ENCODE assay signal across 13 cellular contexts in genomic region chr9:104775574-104775936, GRCh38. TPM values are rescaled to one million over a fixed set of nuclear protein-coding genes. Genes with fewer than 3 reads are reported as not detected.
DNase-seq lines count a peak whose midpoint lies in the region; ATAC-seq and TF ChIP-seq lines count a peak whose summit lies in the region.
"Had no signal": no experiment of that assay in that cellular context is flagged by ENCODE, and none has a peak within 500 bp of the region (broad histone marks: within the 10 kb centered on the region; RNA-seq: fewer than 3 reads in every experiment).

No MANE protein-coding gene starts in this region.

- peaks cover 37% of the 10 kb centered on the region for H3K4me1 Mint-ChIP-seq in activated B cell treated with CpG ODN at 0.5 μM for 24 hours
- H3K4me1 Mint-ChIP-seq in CD8-positive, alpha-beta memory T cell = no peaks in the 10 kb centered on the region
- H3K4me1 Mint-ChIP-seq in T-helper 2 cell treated with Interferon-gamma antibody and Interleukin-4, amounts not matched to agents 5 μg/mL and 100 μg/mL, for 36 hours (ENCODE audit: low read depth) = no peaks in the 10 kb centered on the region

- H3K27ac Mint-ChIP-seq in activated B cell treated with CpG ODN at 0.5 μM for 24 hours = no peak overlapping the region
- no peak overlapping the region for H3K27ac Mint-ChIP-seq in CD8-positive, alpha-beta memory T cell
- no peak overlapping the region for H3K27ac Mint-ChIP-seq in T-helper 2 cell treated with Interferon-gamma antibody and Interleukin-4, amounts not matched to agents 5 μg/mL and 100 μg/mL, for 36 hours

- no peaks in the 10 kb centered on the region for H3K27me3 Mint-ChIP-seq in activated B cell treated with CpG ODN at 0.5 μM for 24 hours
- peaks cover 0 to 2% of the 10 kb centered on the region in 2 donors for H3K27me3 Mint-ChIP-seq in CD8-positive, alpha-beta memory T cell
- H3K27me3 Mint-ChIP-seq in T-helper 2 cell treated with Interferon-gamma antibody and Interleukin-4, amounts not matched to agents 5 μg/mL and 100 μg/mL, for 36 hours (ENCODE audit: low read depth) = peaks cover 14% of the 10 kb centered on the region

- no peaks in the 10 kb centered on the region for H3K9me3 Mint-ChIP-seq in activated B cell treated with CpG ODN at 0.5 μM for 24 hours
- no peaks in the 10 kb centered on the region for H3K9me3 Mint-ChIP-seq in CD8-positive, alpha-beta memory T cell
- H3K9me3 Mint-ChIP-seq in T-helper 2 cell treated with Interferon-gamma antibody and Interleukin-4, amounts not matched to agents 5 μg/mL and 100 μg/mL, for 36 hours = no peaks in the 10 kb centered on the region

- no peak for TF ChIP-seq CTCF in GM12864 (IDR thresholded peaks at IDR 0.05; ENCODE audit: low read depth, low read length, missing control alignments)
- TF ChIP-seq CTCF in activated B cell treated with CpG ODN at 0.5 μM for 24 hours (IDR thresholded peaks at IDR 0.05) = no peak

- no peak overlapping the region for H3K27ac ChIP-seq in CD8-positive, alpha-beta memory T cell (ENCODE audit: low read depth, low read length)
- H3K27ac ChIP-seq: pancreas had no signal

- DNase-seq in GM12864 (ENCODE audit: low read depth) (no peak), activated B cell treated with CpG ODN at 0.5 μM for 24 hours (no peak), COR-L47 (lab: John Stamatoyannopoulos, UW) (no peak), T-helper 9 cell (no peak)
- no peak for DNase-seq in CD8-positive, alpha-beta memory T cell
- no peak for DNase-seq in T-helper 2 cell treated with Interferon-gamma antibody and Interleukin-4, amounts not matched to agents 5 μg/mL and 100 μg/mL, for 36 hours (ENCODE audit: low spot score)
- DNase-seq: AML-193, dermis blood vessel endothelial cell, GOT3, NCI-H187, pancreas had no signal

- intact Hi-C loops in activated B cell treated with CpG ODN at 0.5 μM for 24 hours (cut with micrococcal nuclease) = no loop called here

- no peaks in the 10 kb centered on the region for H3K9me3 ChIP-seq in CD8-positive, alpha-beta memory T cell (ENCODE audit: low read length)
- H3K9me3 ChIP-seq: pancreas had no signal

- no peak overlapping the region for H3K4me3 Mint-ChIP-seq in activated B cell treated with CpG ODN at 0.5 μM for 24 hours
- H3K4me3 Mint-ChIP-seq in CD8-positive, alpha-beta memory T cell = no peak overlapping the region
- H3K4me3 Mint-ChIP-seq in T-helper 2 cell treated with Interferon-gamma antibody and Interleukin-4, amounts not matched to agents 5 μg/mL and 100 μg/mL, for 36 hours = no peak overlapping the region

- H3K4me1 ChIP-seq in CD8-positive, alpha-beta memory T cell (ENCODE audit: insufficient read depth, low read length) = no peaks in the 10 kb centered on the region

- no peaks in the 10 kb centered on the region for H3K27me3 ChIP-seq in CD8-positive, alpha-beta memory T cell (ENCODE audit: insufficient read depth, low read length, poor library complexity, severe bottlenecking)
- H3K27me3 ChIP-seq: pancreas had no signal

- no peaks in the 10 kb centered on the region for H3K36me3 ChIP-seq in CD8-positive, alpha-beta memory T cell (ENCODE audit: insufficient read depth, low read length)
- H3K36me3 ChIP-seq: pancreas had no signal

- ATAC-seq in GM19455 (IDR thresholded peaks at IDR 0.05; ENCODE audit: unreplicated experiment) (peak; percentile 70), HG03039 (IDR thresholded peaks at IDR 0.05; ENCODE audit: unreplicated experiment) (peak; percentile 66), activated B cell treated with CpG ODN at 0.5 μM for 24 hours (ENCODE audit: low read depth) (peak; percentile 58)

- peaks cover 30% of the 10 kb centered on the region for H3K36me3 Mint-ChIP-seq in activated B cell treated with CpG ODN at 0.5 μM for 24 hours (ENCODE audit: low read depth)
- H3K36me3 Mint-ChIP-seq in CD8-positive, alpha-beta memory T cell = peaks cover 0 to 4% (median 0%) of the 10 kb centered on the region in 3 donors
- H3K36me3 Mint-ChIP-seq in T-helper 2 cell treated with Interferon-gamma antibody and Interleukin-4, amounts not matched to agents 5 μg/mL and 100 μg/mL, for 36 hours (ENCODE audit: low read depth) = no peaks in the 10 kb centered on the region

- POLR2A ChIA-PET in activated B cell treated with CpG ODN at 0.5 μM for 24 hours (lab: Charles Lee) = interaction anchor here (0.6 to 2.8 kb wide), 7 partner anchors 9 to 469 kb away, joined by 3 to 36 read pairs (median 6); partner anchors contain the start of genes NIPSNAP3A, NIPSNAP3B and SLC44A1
- POLR2A ChIA-PET in CD8-positive, alpha-beta memory T cell (lab: Charles Lee) = no interaction called here

- CTCF ChIA-PET in activated B cell treated with CpG ODN at 0.5 μM for 24 hours (lab: Charles Lee) = interaction anchor here (1.0 kb wide), 1 partner anchor 29 kb away, joined by 5 read pairs; the partner anchor contains the start of gene NIPSNAP3A
- CTCF ChIA-PET in CD8-positive, alpha-beta memory T cell (lab: Charles Lee) = no interaction called here

- H3K4me3 ChIP-seq in GM12864 (ENCODE audit: low read depth, low read length) = peak overlapping the region; percentile 54; the same call in 1 of the 2 replicates
- H3K4me3 ChIP-seq in CD8-positive, alpha-beta memory T cell (ENCODE audit: low read length) = no peak overlapping the region
- H3K4me3 ChIP-seq: pancreas had no signal

RNA-seq across cellular contexts. Expression of gene NIPSNAP3B, which starts 11.6 kb away (rescaled TPM):
- 15.3 and 17.4 TPM in 2 replicates for total RNA-seq in activated B cell treated with CpG ODN at 0.5 μM for 24 hours
- under 1 TPM; 0.18 to 0.46 TPM for total RNA-seq in CD8-positive, alpha-beta memory T cell
- polyA plus RNA-seq in CD8-positive, alpha-beta memory T cell = not detected

RNA-seq across cellular contexts. Expression of gene NIPSNAP3A, which starts 28.1 kb away (rescaled TPM):
- 21.9 and 22.7 TPM in 2 replicates for total RNA-seq in activated B cell treated with CpG ODN at 0.5 μM for 24 hours
- 10 to 100 TPM in 1 of 2 experiments, 1 to 10 TPM in 1; 9.1 to 10.1 TPM for total RNA-seq in CD8-positive, alpha-beta memory T cell
- polyA plus RNA-seq in CD8-positive, alpha-beta memory T cell = 21.8 TPM

Comparison
In these comparisons a context has a peak if more than half of its experiments do, and no peak if none do; other contexts are left out.
1. RNA of gene NIPSNAP3B, which starts 11.6 kb away (total RNA-seq): 15.3 to 17.4 TPM in activated B cell treated with CpG ODN at 0.5 μM for 24 hours; 0.18 to 0.46 TPM in CD8-positive, alpha-beta memory T cell; every median in the first group is over 10 times any median in the second.
2. Peak in every context shown above with its lines, with median percentiles within 50 percentile points of each other: ATAC-seq.